1 cellular context compared by ENCODE assay signal in genomic region chr5:159937580-159937979, GRCh38.
TF ChIP-seq lines count a peak whose summit lies in the region.

No MANE protein-coding gene starts in this region.

TF ChIP-seq in HepG2, 621 proteins besides CTCF, POLR2A, EP300 and RAD21 (continued from another document):
- TF ChIP-seq PRDM4 (CRISPR knock-in tag; IDR thresholded peaks at IDR 0.05; ENCODE audit: borderline replicate concordance) = no peak
- no peak for TF ChIP-seq FOXA3 (CRISPR knock-in tag; IDR thresholded peaks at IDR 0.05)
- no peak for TF ChIP-seq ZNF337 (CRISPR knock-in tag; IDR thresholded peaks at IDR 0.05; ENCODE audit: borderline replicate concordance, low read depth)
- TF ChIP-seq FIP1L1 (IDR thresholded peaks at IDR 0.05; ENCODE audit: borderline replicate concordance, insufficient read depth, low read depth, low read length) = no peak
- no peak for TF ChIP-seq ZNF788 (CRISPR knock-in tag; IDR thresholded peaks at IDR 0.05; ENCODE audit: borderline replicate concordance)
- peak; percentile 96 for TF ChIP-seq ATF7 (IDR thresholded peaks at IDR 0.05)
- no peak for TF ChIP-seq ATF7 (CRISPR knock-in tag; IDR thresholded peaks at IDR 0.05)
- TF ChIP-seq CREB1 (IDR thresholded peaks at IDR 0.05) = peak; percentile 85
- TF ChIP-seq CREB1 (CRISPR knock-in tag; IDR thresholded peaks at IDR 0.05) = no peak
- no peak for TF ChIP-seq PHF8 (CRISPR knock-in tag; IDR thresholded peaks at IDR 0.05)
- no peak for TF ChIP-seq XRCC5 (optimal IDR thresholded peaks at IDR 0.05; ENCODE audit: low read length)
- no peak for TF ChIP-seq TOPORS (CRISPR knock-in tag; IDR thresholded peaks at IDR 0.05)
- no peak for TF ChIP-seq SNAI1 (CRISPR knock-in tag; IDR thresholded peaks at IDR 0.05; ENCODE audit: borderline replicate concordance)
- no peak for TF ChIP-seq ATAD3A (CRISPR knock-in tag; IDR thresholded peaks at IDR 0.05)
- TF ChIP-seq CEBPB (IDR thresholded peaks at IDR 0.05; ENCODE audit: borderline replicate concordance, low read depth, low read length) = no peak
- no peak for TF ChIP-seq ZBTB7A (CRISPR knock-in tag; IDR thresholded peaks at IDR 0.05)
- TF ChIP-seq ZFP36 (IDR thresholded peaks at IDR 0.05; ENCODE audit: borderline replicate concordance, low read depth, low read length, partially characterized antibody) = no peak
